ENCODE assay signal across 16 cellular contexts in genomic region chr1:89672489-89673183, GRCh38. TPM values are rescaled to one million over a fixed set of nuclear protein-coding genes. Genes with fewer than 3 reads are reported as not detected.
DNase-seq lines count a peak whose midpoint lies in the region; ATAC-seq and FAIRE-seq lines count a peak whose summit lies in the region.
"Had no signal": no experiment of that assay in that cellular context is flagged by ENCODE, and none has a peak within 500 bp of the region (broad histone marks: within the 10 kb centered on the region; RNA-seq: fewer than 3 reads in every experiment).

No MANE protein-coding gene starts in this region.

- no peaks in the 10 kb centered on the region for H3K36me3 ChIP-seq in adipocyte (ENCODE audit: control insufficient read depth, insufficient read depth, low read length, severe bottlenecking)
- H3K36me3 ChIP-seq: cardiac muscle cell, spleen had no signal

- peak; percentile 24 for FAIRE-seq in frontal cortex (lab: Jason Lieb, UNC)
- FAIRE-seq in RCC 7860 (lab: Jason Lieb, UNC) = no peak

- no peaks in the 10 kb centered on the region for H3K27me3 ChIP-seq in adipocyte (replicated peaks; ENCODE audit: control insufficient read depth, insufficient read depth, low read length)
- H3K27me3 ChIP-seq: cardiac muscle cell, spleen had no signal

- no peak overlapping the region for H3K9ac ChIP-seq in adipocyte (ENCODE audit: low read length)

- ATAC-seq in HG03354 (IDR thresholded peaks at IDR 0.05; ENCODE audit: poor library complexity, severe bottlenecking, unreplicated experiment) (no peak), HG02885 (IDR thresholded peaks at IDR 0.05; ENCODE audit: poor library complexity, unreplicated experiment) (no peak), HG03521 (IDR thresholded peaks at IDR 0.05; ENCODE audit: unreplicated experiment) (no peak)

- no peak overlapping the region for H3K4me3 ChIP-seq in adipocyte (ENCODE audit: low read length)
- H3K4me3 ChIP-seq: cardiac muscle cell, spleen had no signal

- DNase-seq in AG08396 (ENCODE audit: low spot score) (peak; percentile 13), EH (ENCODE audit: low read depth) (peak; percentile 56), adipocyte (ENCODE audit: low read depth) (peak; percentile 47), frontal cortex (ENCODE audit: low spot score in 2 of 2) (no peak), RCC 7860 (ENCODE audit: low spot score) (no peak)
- DNase-seq: activated CD4-positive, CD25-positive, alpha-beta regulatory T cell; effector memory CD4-positive, alpha-beta T cell; midbrain; NCI-H1694 treated with DMSO at 0.1 percent for 48 hours; NCI-H510A; spleen; SW 1271 had no signal

- H3K9me3 ChIP-seq in adipocyte (ENCODE audit: control insufficient read depth, low read length) = no peaks in the 10 kb centered on the region
- H3K9me3 ChIP-seq: spleen had no signal

- H3K4me1 ChIP-seq in adipocyte (ENCODE audit: control insufficient read depth, insufficient read depth, low read length) = no peaks in the 10 kb centered on the region

RNA-seq across cellular contexts. Expression of gene LRRC8C, which starts 39.7 kb away (rescaled TPM):
- 6.9 TPM for total RNA-seq in frontal cortex

Comparison
In these comparisons a context has a peak if more than half of its experiments do, and no peak if none do; other contexts are left out.
1. DNase-seq: peak in AG08396 (single experiment), EH (single experiment) and adipocyte (single experiment); none in frontal cortex (0 of 2) and RCC 7860 (single experiment).